In genomic region chr3:15611018-15611417, GRCh38 we compare ENCODE assay signal across 16 cellular contexts. TPM values are rescaled to one million over a fixed set of nuclear protein-coding genes. Genes with fewer than 3 reads are reported as not detected.
DNase-seq lines count a peak whose midpoint lies in the region; ATAC-seq and TF ChIP-seq lines count a peak whose summit lies in the region.
"Had no signal": no experiment of that assay in that cellular context is flagged by ENCODE, and none has a peak within 500 bp of the region (broad histone marks: within the 10 kb centered on the region; RNA-seq: fewer than 3 reads in every experiment).

No MANE protein-coding gene starts in this region.

- peaks cover 2% of the 10 kb centered on the region for H3K36me3 Mint-ChIP-seq in type B pancreatic cell
- H3K36me3 Mint-ChIP-seq: CD14-positive monocyte had no signal

- intact Hi-C loops in Right ventricle myocardium superior (cut with DNase I) (no loop called here), cardiac septum (cut with DNase I) (no loop called here), heart left ventricle (cut with DNase I) (no loop called here), gastrocnemius medialis (cut with DNase I; ENCODE audit: low total_unique reads) (loop anchor here (5.0 kb wide), 1 partner anchor 161 kb away; no protein-coding TSS in a partner anchor)

- H3K27ac ChIP-seq in heart left ventricle: peak overlapping the region in 1 of 12 donors; percentile 32
- H3K27ac ChIP-seq in gastrocnemius medialis: peak overlapping the region; percentile 63 to 90 (median 80)
- H3K27ac ChIP-seq: KMS-11, SJCRH30 had no signal

- no peaks in the 10 kb centered on the region for H3K9me3 Mint-ChIP-seq in type B pancreatic cell
- H3K9me3 Mint-ChIP-seq: HFFc6 had no signal

- H3K4me3 ChIP-seq in heart left ventricle: no peak overlapping the region
- H3K4me3 ChIP-seq in gastrocnemius medialis: no peak overlapping the region
- H3K4me3 ChIP-seq: SJCRH30 had no signal

- ATAC-seq in Right ventricle myocardium superior (ENCODE audit: poor library complexity): peak; percentile 77
- ATAC-seq in heart left ventricle: peak; percentile 39 to 89 (median 50)
- peak; percentile 81 to 86 for ATAC-seq in gastrocnemius medialis
- no peak for ATAC-seq in HG02759 (IDR thresholded peaks at IDR 0.05; ENCODE audit: unreplicated experiment)

- no peaks in the 10 kb centered on the region for H3K27me3 ChIP-seq in heart left ventricle
- H3K27me3 ChIP-seq in gastrocnemius medialis: no peaks in the 10 kb centered on the region
- H3K27me3 ChIP-seq: SJCRH30 had no signal

- no peaks in the 10 kb centered on the region for H3K27me3 Mint-ChIP-seq in type B pancreatic cell

- no peak overlapping the region for H3K4me3 Mint-ChIP-seq in type B pancreatic cell
- H3K4me3 Mint-ChIP-seq: CD14-positive monocyte, HFFc6 had no signal

- H3K4me1 ChIP-seq in heart left ventricle (peaks cover 0 to 21% (median 0%) of the 10 kb centered on the region in 12 donors), gastrocnemius medialis (peaks cover 32 to 63% of the 10 kb centered on the region in 2 donors)
- H3K4me1 ChIP-seq: SJCRH30 had no signal

- TF ChIP-seq CTCF in heart left ventricle (IDR thresholded peaks at IDR 0.05) (no peak), gastrocnemius medialis (IDR thresholded peaks at IDR 0.05 in 4 of 5, conservative IDR thresholded peaks at IDR 0.05 in 1 of 5) (no peak), type B pancreatic cell (conservative IDR thresholded peaks at IDR 0.05) (no peak)

- H3K9me3 ChIP-seq in heart left ventricle (no peaks in the 10 kb centered on the region), gastrocnemius medialis (no peaks in the 10 kb centered on the region)
- H3K9me3 ChIP-seq: SJCRH30 had no signal

- no peak overlapping the region for H3K27ac Mint-ChIP-seq in type B pancreatic cell
- H3K27ac Mint-ChIP-seq: CD14-positive monocyte, HFFc6 had no signal

- in situ Hi-C loops in gastrocnemius medialis (cut with MboI; ENCODE audit: low sequenced_read_pairs in 4 of 4): loop anchor here in 1 of 4 donors (25.0 kb wide), 2 partner anchors 651 to 926 kb away; partner anchors contain the start of genes DPH3 and OXNAD1

- 85 to 97% (median 93%) methylated on average over 3 of the region's 3 CpGs for WGBS in heart left ventricle, 4 donors

- DNase-seq in Right ventricle myocardium superior (no peak), cardiac septum (ENCODE audit: low spot score) (no peak), heart left ventricle (no peak), gastrocnemius medialis (peak; percentile 68 to 69), NCI-H526 (lab: John Stamatoyannopoulos, UW) (no peak), type B pancreatic cell (ENCODE audit: extremely low spot score, unreplicated experiment) (no peak)
- DNase-seq: DMS 273 treated with DMSO at 0.1 percent for 48 hours, HFFc6, NCI-H1105, NCI-H187, NCI-H69, RPMI8226, SJCRH30 had no signal

- H3K36me3 ChIP-seq in heart left ventricle (no peaks in the 10 kb centered on the region), gastrocnemius medialis (no peaks in the 10 kb centered on the region)
- H3K36me3 ChIP-seq: SJCRH30 had no signal

- TF ChIP-seq POLR2A in heart left ventricle (IDR thresholded peaks at IDR 0.05) (no peak), gastrocnemius medialis (IDR thresholded peaks at IDR 0.05) (no peak)

- peaks cover 5% of the 10 kb centered on the region for H3K4me1 Mint-ChIP-seq in type B pancreatic cell (ENCODE audit: unreplicated experiment)

RNA-seq across cellular contexts. Expression of gene BTD, which starts 9.5 kb away (rescaled TPM):
- 10.3 TPM for total RNA-seq in Right ventricle myocardium superior
- total RNA-seq in cardiac septum: 7.7 TPM
- total RNA-seq in heart left ventricle: 10 to 100 TPM in 7 of 9 donors, 1 to 10 TPM in 2; 8.3 to 16.4 (median 13.4) TPM
- 1 to 10 TPM; 4.2 to 8.6 TPM for polyA plus RNA-seq in heart left ventricle
- 10 to 100 TPM; 15.1 to 39.7 (median 26.0) TPM for total RNA-seq in gastrocnemius medialis
- total RNA-seq in type B pancreatic cell (ENCODE audit: low replicate concordance): 12.2 and 15.4 TPM in 2 replicates

RNA-seq across cellular contexts. Expression of gene HACL1, which starts 9.6 kb away (rescaled TPM):
- total RNA-seq in Right ventricle myocardium superior (14.4 TPM), cardiac septum (12.6 TPM), heart left ventricle (10 to 100 TPM; 10.1 to 21.5 (median 15.5) TPM), gastrocnemius medialis (10 to 100 TPM; 23.5 to 27.1 (median 24.5) TPM), type B pancreatic cell (ENCODE audit: low replicate concordance) (16.5 and 20.5 TPM in 2 replicates)
- 10 to 100 TPM in 1 of 2 donors, 1 to 10 TPM in 1; 7.2 to 12.5 TPM for polyA plus RNA-seq in heart left ventricle

Comparison
In these comparisons a context has a peak if more than half of its experiments do, and no peak if none do; other contexts are left out.
1. DNase-seq: peak in gastrocnemius medialis (2 of 2); none in Right ventricle myocardium superior (single experiment), cardiac septum (single experiment), heart left ventricle (0 of 5), NCI-H526 (0 of 2) and type B pancreatic cell (single experiment).